Comparison of ENCODE assay signal across 19 cellular contexts in genomic region chr13:21020176-21020575, GRCh38. TPM values are rescaled to one million over a fixed set of nuclear protein-coding genes. Genes with fewer than 3 reads are reported as not detected.
A peak's percentile ranks its signal among the peaks of the same experiment; 100 is the strongest.
DNase-seq lines count a peak whose midpoint lies in the region; ATAC-seq and TF ChIP-seq lines count a peak whose summit lies in the region.
"Had no signal": no experiment of that assay in that cellular context is flagged by ENCODE, and none has a peak within 500 bp of the region (broad histone marks: within the 10 kb centered on the region; RNA-seq: fewer than 3 reads in every experiment).

No MANE protein-coding gene starts in this region.

- ATAC-seq in gastroesophageal sphincter: no peak
- no peak for ATAC-seq in gastrocnemius medialis

- H3K9me3 ChIP-seq in gastroesophageal sphincter (no peaks in the 10 kb centered on the region), gastrocnemius medialis (no peaks in the 10 kb centered on the region)

- DNase-seq in CD14-positive monocyte (ENCODE audit: low spot score) (no peak), M059J (ENCODE audit: low read depth) (peak; percentile 54), gastrocnemius medialis (no peak), Ammon's horn (ENCODE audit: low spot score) (no peak), NCI-H146 (lab: John Stamatoyannopoulos, UW) (no peak), NCI-H1417 treated with DMSO at 0.1 percent for 48 hours (lab: John Stamatoyannopoulos, UW) (no peak)
- DNase-seq: activated CD4-positive, alpha-beta T cell treated with anti-CD3 and anti-CD28 coated beads, Interleukin-2, amount 50 U/mL, for 1 hour; activated naive CD4-positive, alpha-beta T cell treated with anti-CD3 and anti-CD28 coated beads for 36 hours; amygdala; central memory CD4-positive, alpha-beta T cell; dorsolateral prefrontal cortex; NCI-H1417; NCI-H446 treated with DMSO at 0.1 percent for 48 hours; OCI-M1; posterior cingulate gyrus; WERI-Rb-1 had no signal

- WGBS in gastroesophageal sphincter (ENCODE audit: low coverage in 1 of 2), 2 donors: 19 to 30% methylated on average over 5 of the region's 5 CpGs

- no peak overlapping the region for H3K4me3 Mint-ChIP-seq in CD14-positive monocyte
- H3K4me3 Mint-ChIP-seq: activated naive CD4-positive, alpha-beta T cell treated with anti-CD3 and anti-CD28 coated beads for 36 hours; IgD-negative memory B cell; neural crest cell had no signal

- H3K27me3 Mint-ChIP-seq in CD14-positive monocyte (ENCODE audit: low read depth in 3 of 3): peaks cover 0 to 1% (median 0%) of the 10 kb centered on the region in 3 donors
- H3K27me3 Mint-ChIP-seq: IgD-negative memory B cell had no signal

- H3K9me3 Mint-ChIP-seq in CD14-positive monocyte: no peaks in the 10 kb centered on the region
- H3K9me3 Mint-ChIP-seq: activated naive CD4-positive, alpha-beta T cell treated with anti-CD3 and anti-CD28 coated beads for 36 hours; IgD-negative memory B cell; neural crest cell had no signal

- in situ Hi-C loops in gastrocnemius medialis (cut with MboI; ENCODE audit: low sequenced_read_pairs in 4 of 4): no loop called here

- peaks cover 8 to 23% of the 10 kb centered on the region in 2 donors for H3K36me3 Mint-ChIP-seq in CD14-positive monocyte

- H3K27ac ChIP-seq in gastroesophageal sphincter: peak overlapping the region; percentile 10 to 83 (median 80)
- peak overlapping the region; percentile 1 to 39 (median 12) for H3K27ac ChIP-seq in gastrocnemius medialis
- H3K27ac ChIP-seq: dorsolateral prefrontal cortex, WERI-Rb-1 had no signal

- H3K27me3 ChIP-seq in gastroesophageal sphincter: no peaks in the 10 kb centered on the region
- H3K27me3 ChIP-seq in gastrocnemius medialis: no peaks in the 10 kb centered on the region
- H3K27me3 ChIP-seq: dorsolateral prefrontal cortex had no signal

- H3K4me1 Mint-ChIP-seq in CD14-positive monocyte: peaks cover 41% of the 10 kb centered on the region

- H3K4me1 ChIP-seq in gastroesophageal sphincter: peaks cover 15 to 88% (median 46%) of the 10 kb centered on the region in 3 donors
- H3K4me1 ChIP-seq in gastrocnemius medialis: peaks cover 52 to 62% of the 10 kb centered on the region in 2 donors

- peak overlapping the region in 5 of 7 donors; percentile 25 to 76 (median 56) for H3K27ac Mint-ChIP-seq in CD14-positive monocyte
- H3K27ac Mint-ChIP-seq: activated naive CD4-positive, alpha-beta T cell treated with anti-CD3 and anti-CD28 coated beads for 36 hours; IgD-negative memory B cell had no signal

- TF ChIP-seq EP300 in gastroesophageal sphincter (IDR thresholded peaks at IDR 0.05): no peak

- intact Hi-C loops in CD14-positive monocyte (cut with micrococcal nuclease): loop anchor here in 1 of 2 donors (5.0 kb wide), 1 partner anchor 42 kb away; the partner anchor contains the start of gene LATS2
- intact Hi-C loops in gastrocnemius medialis (cut with DNase I; ENCODE audit: low total_unique reads): no loop called here

- no peak for TF ChIP-seq POLR2A in gastroesophageal sphincter (IDR thresholded peaks at IDR 0.05)
- no peak for TF ChIP-seq POLR2A in gastrocnemius medialis (IDR thresholded peaks at IDR 0.05)

- H3K4me3 ChIP-seq in gastroesophageal sphincter: no peak overlapping the region
- H3K4me3 ChIP-seq in gastrocnemius medialis: no peak overlapping the region
- H3K4me3 ChIP-seq: dorsolateral prefrontal cortex had no signal

- TF ChIP-seq CTCF in CD14-positive monocyte (IDR thresholded peaks at IDR 0.05) (no peak), gastroesophageal sphincter (IDR thresholded peaks at IDR 0.05) (no peak), gastrocnemius medialis (IDR thresholded peaks at IDR 0.05 in 4 of 5, conservative IDR thresholded peaks at IDR 0.05 in 1 of 5) (no peak)

- no peaks in the 10 kb centered on the region for H3K36me3 ChIP-seq in gastroesophageal sphincter
- H3K36me3 ChIP-seq in gastrocnemius medialis: no peaks in the 10 kb centered on the region
- H3K36me3 ChIP-seq: WERI-Rb-1 had no signal

RNA-seq across cellular contexts. Expression of gene LATS2, which starts 41.2 kb away (rescaled TPM):
- polyA plus RNA-seq in CD14-positive monocyte: 1 to 10 TPM in 1 of 2 donors, under 1 TPM in 1; 0.96 to 1.0 TPM
- total RNA-seq in M059J (2014; rRNA removed; shearing (Covaris generic)): 6.1 and 9.9 TPM in 2 replicates
- 10 to 100 TPM; 42.2 to 95.4 (median 56.5) TPM for total RNA-seq in gastroesophageal sphincter
- 10 to 100 TPM; 11.5 to 34.1 (median 18.8) TPM for total RNA-seq in gastrocnemius medialis
